ENCODE assay signal across 8 cellular contexts in the genomic region with DNA sequence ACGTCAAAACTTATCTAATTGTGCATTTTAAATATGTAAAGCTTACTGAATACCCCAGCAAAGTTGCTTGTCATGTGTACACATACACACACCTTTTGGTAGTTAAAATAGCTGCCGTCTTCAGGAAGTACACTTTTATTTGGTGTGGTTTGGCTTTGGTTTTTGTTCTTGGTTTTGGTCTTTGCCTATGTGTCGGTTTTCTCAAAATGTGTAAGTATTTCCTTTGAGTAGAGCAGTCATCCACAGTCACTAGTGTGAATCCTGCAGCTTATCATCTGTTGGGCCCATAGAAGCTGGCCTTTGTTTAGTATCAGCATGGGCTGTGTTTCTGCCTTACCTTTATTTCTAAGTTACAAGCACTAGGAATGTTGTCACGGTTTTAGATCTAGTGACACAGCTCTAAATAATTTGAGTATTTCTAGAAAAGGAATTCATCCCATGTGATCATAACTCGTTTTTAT. TPM values are rescaled to one million over a fixed set of nuclear protein-coding genes. Genes with fewer than 3 reads are reported as not detected.
DNase-seq lines count a peak whose midpoint lies in the region; ATAC-seq and TF ChIP-seq lines count a peak whose summit lies in the region.

No MANE protein-coding gene starts in this region.

- ATAC-seq in CD4-positive, alpha-beta T cell (ENCODE audit: poor library complexity) = peak; percentile 67
- ATAC-seq in GM19438 (IDR thresholded peaks at IDR 0.05; ENCODE audit: low read depth, unreplicated experiment) = peak; percentile 54
- peak; percentile 47 for ATAC-seq in HG03460 (IDR thresholded peaks at IDR 0.05; ENCODE audit: unreplicated experiment)
- ATAC-seq in activated naive CD8-positive, alpha-beta T cell treated with anti-CD3 and anti-CD28 coated beads, Interleukin-2, amount 50 U/mL, for 24 hours = peak; percentile 90
- peak; percentile 5 to 41 for ATAC-seq in upper lobe of left lung (ENCODE audit: low FRiP score in 2 of 2)

- no peaks in the 10 kb centered on the region for H3K27me3 ChIP-seq in CD4-positive, alpha-beta T cell (ENCODE audit: control insufficient read depth, insufficient read depth, low read length)
- H3K27me3 ChIP-seq in layer of hippocampus (ENCODE audit: control insufficient read depth, insufficient read depth, low read length) (no peaks in the 10 kb centered on the region), upper lobe of left lung (no peaks in the 10 kb centered on the region)

- H3K36me3 ChIP-seq in upper lobe of left lung = peaks cover 0 to 5% (median under 1%) of the 10 kb centered on the region in 4 donors

- H3K4me1 Mint-ChIP-seq in CD4-positive, alpha-beta T cell (ENCODE audit: low read depth) = peaks cover 47% of the 10 kb centered on the region
- H3K4me1 Mint-ChIP-seq in activated naive CD8-positive, alpha-beta T cell treated with anti-CD3 and anti-CD28 coated beads, Interleukin-2, amount 50 U/mL, for 24 hours = peaks cover 45% of the 10 kb centered on the region

- WGBS in upper lobe of left lung, 2 donors = 14% methylated on average over 5 of the region's 5 CpGs

- CTCF ChIA-PET in CD4-positive, alpha-beta T cell (lab: Charles Lee) = interaction anchor here (8.6 kb wide), 1 partner anchor 176 kb away, joined by 116 read pairs; no protein-coding TSS in a partner anchor

- TF ChIP-seq EP300 in upper lobe of left lung (IDR thresholded peaks at IDR 0.05) = no peak

- DNase-seq in CD4-positive, alpha-beta T cell = no peak
- no peak for DNase-seq in activated naive CD8-positive, alpha-beta T cell treated with anti-CD3 and anti-CD28 coated beads, Interleukin-2, amount 50 U/mL, for 24 hours
- DNase-seq in upper lobe of left lung (no peak), NCI-H146 treated with DMSO at 0.1 percent for 48 hours (lab: John Stamatoyannopoulos, UW; ENCODE audit: unreplicated experiment) (no peak)
- no peak for DNase-seq in stimulated activated CD4-positive, alpha-beta T cell treated with anti-CD3 and anti-CD28 coated beads, Interleukin-4, amount 100 ng/mL, for 4 hours

- TF ChIP-seq POLR2A in upper lobe of left lung (IDR thresholded peaks at IDR 0.05) = no peak

- POLR2A ChIA-PET in CD4-positive, alpha-beta T cell (lab: Charles Lee) = interaction anchor here (0.7 to 2.9 kb wide), 15 partner anchors 8 to 443 kb away, joined by 3 to 32 read pairs (median 5); a partner anchor contains a TSS

- peak overlapping the region; percentile 90 for H3K27ac Mint-ChIP-seq in CD4-positive, alpha-beta T cell
- peak overlapping the region; percentile 47 for H3K27ac Mint-ChIP-seq in activated naive CD8-positive, alpha-beta T cell treated with anti-CD3 and anti-CD28 coated beads, Interleukin-2, amount 50 U/mL, for 24 hours

- H3K4me1 ChIP-seq in upper lobe of left lung = peaks cover 3 to 17% (median 7%) of the 10 kb centered on the region in 4 donors

- peaks cover 16% of the 10 kb centered on the region for H3K36me3 Mint-ChIP-seq in CD4-positive, alpha-beta T cell (ENCODE audit: low read depth)
- H3K36me3 Mint-ChIP-seq in activated naive CD8-positive, alpha-beta T cell treated with anti-CD3 and anti-CD28 coated beads, Interleukin-2, amount 50 U/mL, for 24 hours (ENCODE audit: low read depth) = peaks cover 14% of the 10 kb centered on the region

- peak overlapping the region; percentile 98 for H3K4me3 Mint-ChIP-seq in CD4-positive, alpha-beta T cell
- H3K4me3 Mint-ChIP-seq in activated naive CD8-positive, alpha-beta T cell treated with anti-CD3 and anti-CD28 coated beads, Interleukin-2, amount 50 U/mL, for 24 hours = peak overlapping the region; percentile 55

- H3K4me3 ChIP-seq in upper lobe of left lung = peak overlapping the region in 3 of 4 donors; percentile 39 to 51 (median 49)

- no peaks in the 10 kb centered on the region for H3K9me3 Mint-ChIP-seq in CD4-positive, alpha-beta T cell
- H3K9me3 Mint-ChIP-seq in activated naive CD8-positive, alpha-beta T cell treated with anti-CD3 and anti-CD28 coated beads, Interleukin-2, amount 50 U/mL, for 24 hours = no peaks in the 10 kb centered on the region

- no peaks in the 10 kb centered on the region for H3K9me3 ChIP-seq in CD4-positive, alpha-beta T cell (ENCODE audit: control insufficient read depth, low read length)
- H3K9me3 ChIP-seq in upper lobe of left lung = no peaks in the 10 kb centered on the region

- H3K27me3 Mint-ChIP-seq in CD4-positive, alpha-beta T cell = no peaks in the 10 kb centered on the region
- peaks cover 6% of the 10 kb centered on the region for H3K27me3 Mint-ChIP-seq in activated naive CD8-positive, alpha-beta T cell treated with anti-CD3 and anti-CD28 coated beads, Interleukin-2, amount 50 U/mL, for 24 hours

- no peak overlapping the region for H3K27ac ChIP-seq in CD4-positive, alpha-beta T cell (ENCODE audit: low read depth, low read length)
- H3K27ac ChIP-seq in layer of hippocampus (ENCODE audit: low read depth, low read length) (peak overlapping the region; percentile 24), upper lobe of left lung (peak overlapping the region; percentile 16 to 68 (median 64))

- intact Hi-C loops in CD4-positive, alpha-beta T cell (cut with DNase I, micrococcal nuclease) = loop anchor here (2.0 to 5.0 kb wide), 2 partner anchors 101 to 105 kb away; no protein-coding TSS in a partner anchor

- TF ChIP-seq CTCF in CD4-positive, alpha-beta T cell (IDR thresholded peaks at IDR 0.05) = no peak
- no peak for TF ChIP-seq CTCF in upper lobe of left lung (IDR thresholded peaks at IDR 0.05)

RNA-seq across cellular contexts. Expression of a gene that starts 35.3 kb away (rescaled TPM):
- 10 to 100 TPM; 29.0 to 30.5 TPM for total RNA-seq in CD4-positive, alpha-beta T cell
- total RNA-seq in upper lobe of left lung = 10 to 100 TPM; 24.1 to 85.0 (median 47.2) TPM

RNA-seq across cellular contexts. Expression of a gene that starts 43.0 kb away (rescaled TPM):
- total RNA-seq in CD4-positive, alpha-beta T cell = not detected
- under 1 TPM in 1 of 6 donors, not detected in 5; 0.59 TPM for total RNA-seq in upper lobe of left lung

RNA-seq across cellular contexts. Expression of a gene that starts 51.7 kb away (rescaled TPM):
- total RNA-seq in CD4-positive, alpha-beta T cell = not detected
- total RNA-seq in upper lobe of left lung = not detected

Comparison
In these comparisons a context has a peak if more than half of its experiments do, and no peak if none do; other contexts are left out.
1. ATAC-seq: peak in every context shown above with its lines; median percentile 90 in activated naive CD8-positive, alpha-beta T cell treated with anti-CD3 and anti-CD28 coated beads, Interleukin-2, amount 50 U/mL, for 24 hours; 67 in CD4-positive, alpha-beta T cell; 54 in GM19438; 47 in HG03460; 23 in upper lobe of left lung.